In genomic region chr19:47209323-47210179, GRCh38 we compare ENCODE assay signal across 12 cellular contexts. TPM values are rescaled to one million over a fixed set of nuclear protein-coding genes. Genes with fewer than 3 reads are reported as not detected.
DNase-seq lines count a peak whose midpoint lies in the region; ATAC-seq, FAIRE-seq and TF ChIP-seq lines count a peak whose summit lies in the region.
"Had no signal": no experiment of that assay in that cellular context is flagged by ENCODE, and none has a peak within 500 bp of the region (broad histone marks: within the 10 kb centered on the region; RNA-seq: fewer than 3 reads in every experiment).

No MANE protein-coding gene starts in this region.

- no peak for DNase-seq in T-helper 2 cell treated with Interferon-gamma antibody and Interleukin-4, amounts not matched to agents 5 μg/mL and 100 μg/mL, for 36 hours (ENCODE audit: low spot score)
- DNase-seq in T-helper 2 cell = no peak
- DNase-seq in RWPE2 (ENCODE audit: low spot score) = no peak
- no peak for DNase-seq in osteoblast (ENCODE audit: insufficient read length, low spot score, missing footprints)
- no peak for DNase-seq in NCI-H2029 treated with DMSO at 0.1 percent for 48 hours (lab: John Stamatoyannopoulos, UW)
- no peak for DNase-seq in lower lobe of right lung
- DNase-seq: activated T-cell treated with anti-CD3 and anti-CD28 coated beads for 4 hours, dorsolateral prefrontal cortex, thyroid gland had no signal

- H3K36me3 ChIP-seq in RWPE2 (ENCODE audit: low read depth) (peaks cover 55% of the 10 kb centered on the region), osteoblast (ENCODE audit: insufficient read depth, low read length) (peaks cover 56% of the 10 kb centered on the region), lower lobe of right lung (peaks cover 58% of the 10 kb centered on the region)

- no peak overlapping the region for H3K4me3 Mint-ChIP-seq in T-helper 2 cell treated with Interferon-gamma antibody and Interleukin-4, amounts not matched to agents 5 μg/mL and 100 μg/mL, for 36 hours

- H3K9me3 ChIP-seq in RWPE2 (ENCODE audit: severe bottlenecking) = no peaks in the 10 kb centered on the region
- H3K9me3 ChIP-seq in osteoblast (ENCODE audit: low read depth, low read length) = no peaks in the 10 kb centered on the region
- no peaks in the 10 kb centered on the region for H3K9me3 ChIP-seq in lower lobe of right lung
- H3K9me3 ChIP-seq: thyroid gland had no signal

- H4K20me1 ChIP-seq in osteoblast (ENCODE audit: insufficient read depth, low read length) = no peaks in the 10 kb centered on the region

- ATAC-seq in RWPE2 (ENCODE audit: low read depth) (no peak), lower lobe of right lung (no peak), GM21381 (IDR thresholded peaks at IDR 0.05; ENCODE audit: unreplicated experiment) (no peak)

- H3K36me3 Mint-ChIP-seq in T-helper 2 cell treated with Interferon-gamma antibody and Interleukin-4, amounts not matched to agents 5 μg/mL and 100 μg/mL, for 36 hours (ENCODE audit: low read depth) = peaks cover 48% of the 10 kb centered on the region

- intact Hi-C loops in lower lobe of right lung (cut with DNase I) = loop anchor here (10.0 kb wide), 1 partner anchor 55 kb away; no protein-coding TSS in a partner anchor

- H3K27me3 Mint-ChIP-seq in T-helper 2 cell treated with Interferon-gamma antibody and Interleukin-4, amounts not matched to agents 5 μg/mL and 100 μg/mL, for 36 hours (ENCODE audit: low read depth) = no peaks in the 10 kb centered on the region

- no peak overlapping the region for H3K4me2 ChIP-seq in osteoblast (ENCODE audit: insufficient read depth, low read length)

- H3K27me3 ChIP-seq in RWPE2 (ENCODE audit: insufficient read depth, poor library complexity, severe bottlenecking) = no peaks in the 10 kb centered on the region
- no peaks in the 10 kb centered on the region for H3K27me3 ChIP-seq in osteoblast (ENCODE audit: insufficient read depth, low read length)
- no peaks in the 10 kb centered on the region for H3K27me3 ChIP-seq in lower lobe of right lung (ENCODE audit: low read depth)
- H3K27me3 ChIP-seq: dorsolateral prefrontal cortex, thyroid gland had no signal

- no peak overlapping the region for H2AFZ ChIP-seq in osteoblast (ENCODE audit: low read length)

- no peak overlapping the region for H3K4me3 ChIP-seq in RWPE2 (ENCODE audit: severe bottlenecking)
- no peak overlapping the region for H3K4me3 ChIP-seq in osteoblast (ENCODE audit: insufficient read depth, low read length)
- H3K4me3 ChIP-seq in lower lobe of right lung = no peak overlapping the region
- H3K4me3 ChIP-seq: dorsolateral prefrontal cortex, thyroid gland had no signal

- TF ChIP-seq CTCF in RWPE2 (IDR thresholded peaks at IDR 0.05; ENCODE audit: poor library complexity, severe bottlenecking) (no peak), osteoblast (IDR thresholded peaks at IDR 0.05; ENCODE audit: extremely low read depth, low read depth, low read length) (no peak), lower lobe of right lung (IDR thresholded peaks at IDR 0.05) (no peak)

- FAIRE-seq in endometrium (lab: Jason Lieb, UNC) = peak; percentile 67
- FAIRE-seq: A204.1 had no signal

- peak overlapping the region; percentile 36 for H3K27ac ChIP-seq in RWPE2 (ENCODE audit: poor library complexity, severe bottlenecking)
- H3K27ac ChIP-seq in osteoblast (ENCODE audit: low read depth, low read length) = peak overlapping the region; percentile 67
- H3K27ac ChIP-seq in lower lobe of right lung = no peak overlapping the region

- peak overlapping the region; percentile 15 for H3K27ac Mint-ChIP-seq in T-helper 2 cell treated with Interferon-gamma antibody and Interleukin-4, amounts not matched to agents 5 μg/mL and 100 μg/mL, for 36 hours

- H3K4me1 Mint-ChIP-seq in T-helper 2 cell treated with Interferon-gamma antibody and Interleukin-4, amounts not matched to agents 5 μg/mL and 100 μg/mL, for 36 hours (ENCODE audit: low read depth) = peaks cover 9% of the 10 kb centered on the region

- H3K4me1 ChIP-seq in RWPE2 (ENCODE audit: insufficient read depth, poor library complexity, severe bottlenecking) (no peaks in the 10 kb centered on the region), osteoblast (ENCODE audit: insufficient read depth, low read length) (peaks cover 6% of the 10 kb centered on the region), lower lobe of right lung (peaks cover 12% of the 10 kb centered on the region)

- no peaks in the 10 kb centered on the region for H3K9me3 Mint-ChIP-seq in T-helper 2 cell treated with Interferon-gamma antibody and Interleukin-4, amounts not matched to agents 5 μg/mL and 100 μg/mL, for 36 hours

- no peaks in the 10 kb centered on the region for H3K79me2 ChIP-seq in osteoblast (ENCODE audit: insufficient read depth, low read length)

RNA-seq across cellular contexts. Expression of gene BBC3, which starts 21.4 kb away (rescaled TPM):
- total RNA-seq in osteoblast = 26.8 and 28.2 TPM in 2 replicates
- total RNA-seq in lower lobe of right lung = 18.5 TPM

RNA-seq across cellular contexts. Expression of gene CCDC9, which starts 46.8 kb away (rescaled TPM):
- total RNA-seq in osteoblast (7.6 and 8.0 TPM in 2 replicates), lower lobe of right lung (30.7 TPM)
